In the genomic region with DNA sequence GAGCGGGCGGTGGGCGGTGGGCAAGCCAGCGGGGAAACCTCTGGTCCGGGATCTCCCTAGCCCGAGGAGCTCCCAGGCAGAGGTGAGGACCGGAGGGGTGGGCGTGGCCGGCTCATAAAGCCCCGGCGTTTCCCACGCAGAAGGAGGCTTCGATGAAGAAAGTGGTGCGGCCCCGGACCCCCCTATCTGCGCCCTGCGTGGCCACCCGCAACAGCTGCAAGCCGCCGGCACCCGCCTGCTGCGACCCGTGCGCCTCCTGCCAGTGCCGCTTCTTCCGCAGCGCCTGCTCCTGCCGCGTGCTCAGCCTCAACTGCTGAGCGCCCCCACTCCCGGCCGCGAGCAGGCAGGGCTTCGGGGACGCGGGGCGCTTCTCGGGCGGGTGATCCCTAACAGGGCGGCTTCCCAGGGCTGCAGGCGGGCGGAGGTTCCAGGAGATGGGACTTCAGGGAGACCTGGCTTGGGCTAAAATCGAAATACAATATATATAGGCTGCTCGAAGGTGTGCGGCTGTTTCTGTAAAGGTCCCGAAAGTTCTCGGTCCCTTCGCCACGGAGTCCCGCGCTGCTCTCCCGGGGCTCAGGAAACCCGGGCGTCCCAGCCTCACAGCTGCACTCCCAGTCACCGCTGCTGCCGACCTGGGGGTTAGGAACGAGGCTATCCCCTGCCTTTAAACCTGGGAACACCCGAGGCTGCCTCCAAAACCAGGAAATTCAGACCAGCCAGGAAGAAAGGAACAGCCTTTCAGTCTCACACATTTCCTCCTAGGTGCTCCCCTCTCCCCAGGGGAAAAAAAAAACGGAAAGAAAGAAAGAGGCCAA, we compare ENCODE assay signal across 10 cellular contexts. TPM values are rescaled to one million over a fixed set of nuclear protein-coding genes. Genes with fewer than 3 reads are reported as not detected.
A peak's percentile ranks its signal among the peaks of the same experiment; 100 is the strongest.
DNase-seq lines count a peak whose midpoint lies in the region; ATAC-seq and TF ChIP-seq lines count a peak whose summit lies in the region.
"Had no signal": no experiment of that assay in that cellular context is flagged by ENCODE, and none has a peak within 500 bp of the region (broad histone marks: within the 10 kb centered on the region; RNA-seq: fewer than 3 reads in every experiment).

No MANE protein-coding gene starts in this region.

- H3K27ac ChIP-seq in lower lobe of right lung (no peak overlapping the region), testis (peak overlapping the region; percentile 52 to 73)

- TF ChIP-seq CTCF in lower lobe of right lung (IDR thresholded peaks at IDR 0.05), result no peak
- no peak for TF ChIP-seq CTCF in testis (IDR thresholded peaks at IDR 0.05)

- 15 to 18% methylated on average over 54 to 55 of the region's 59 CpGs for WGBS in testis, 2 donors

- intact Hi-C loops in lower lobe of right lung (cut with DNase I), result no loop called here
- intact Hi-C loops in testis (cut with DNase I; ENCODE audit: low total_unique reads), result no loop called here

- no peaks in the 10 kb centered on the region for H3K27me3 ChIP-seq in lower lobe of right lung (ENCODE audit: low read depth)
- no peaks in the 10 kb centered on the region for H3K27me3 ChIP-seq in testis

- H3K4me3 ChIP-seq in lower lobe of right lung (peak overlapping the region; percentile 50), testis (peak overlapping the region; percentile 42 to 56)

- no peak for TF ChIP-seq POLR2A in testis (IDR thresholded peaks at IDR 0.05)

- ATAC-seq in lower lobe of right lung (peak; percentile 73 to 74), HG03521 (IDR thresholded peaks at IDR 0.05; ENCODE audit: unreplicated experiment) (no peak), GM18502 (IDR thresholded peaks at IDR 0.05; ENCODE audit: poor library complexity, unreplicated experiment) (no peak)

- H3K4me1 ChIP-seq in lower lobe of right lung (peaks cover 11% of the 10 kb centered on the region), testis (peaks cover 17% of the 10 kb centered on the region)

- H3K9me3 ChIP-seq in lower lobe of right lung (no peaks in the 10 kb centered on the region), testis (no peaks in the 10 kb centered on the region)

- DNase-seq in activated T-cell treated with anti-CD3 and anti-CD28 coated beads, Interleukin-2, amount 50 U/mL, for 1 hour, result peak; percentile 42
- DNase-seq in activated T-cell treated with anti-CD3 and anti-CD28 coated beads for 4 hours (no peak), dermis blood vessel endothelial cell (peak; percentile 52), lower lobe of right lung (peak; percentile 57), testis (peak; percentile 57), H4 (ENCODE audit: low spot score) (no peak)

- H3K36me3 ChIP-seq in lower lobe of right lung (no peaks in the 10 kb centered on the region), testis (ENCODE audit: low read depth, missing control alignments) (no peaks in the 10 kb centered on the region)

RNA-seq across cellular contexts. Expression of a gene that starts 27.8 kb away (rescaled TPM):
- total RNA-seq in dermis blood vessel endothelial cell (not detected in 2 replicates), lower lobe of right lung (not detected), testis (1 to 10 TPM in 1 of 2 donors, not detected in 1; 2.1 TPM)
- 0.65 TPM for polyA plus RNA-seq in testis (ENCODE audit: insufficient read depth, low read depth, low replicate concordance)
- total RNA-seq in H4 (2014; rRNA removed; shearing (Covaris generic)), result not detected in 2 replicates
- total RNA-seq: myocyte, RPMI7951 had no signal

RNA-seq across cellular contexts. Expression of a gene that starts 34.1 kb away (rescaled TPM):
- total RNA-seq in dermis blood vessel endothelial cell (95.6 and 136 TPM in 2 replicates), lower lobe of right lung (63.8 TPM), testis (100 to 1,000 TPM; 127 to 178 TPM)
- 237 TPM for polyA plus RNA-seq in testis (ENCODE audit: insufficient read depth, low read depth, low replicate concordance)
- 154 and 162 TPM in 2 replicates for total RNA-seq in H4 (2014; rRNA removed; shearing (Covaris generic))

Comparison
In these comparisons a context has a peak if more than half of its experiments do, and no peak if none do; other contexts are left out.
1. DNase-seq: peak in activated T-cell treated with anti-CD3 and anti-CD28 coated beads, Interleukin-2, amount 50 U/mL, for 1 hour (single experiment), dermis blood vessel endothelial cell (single experiment), lower lobe of right lung (single experiment) and testis (single experiment); none in activated T-cell treated with anti-CD3 and anti-CD28 coated beads for 4 hours (single experiment) and H4 (single experiment).
2. ATAC-seq: peak in lower lobe of right lung (2 of 2); none in HG03521 (single experiment) and GM18502 (single experiment).